ENCODE assay signal across 17 cellular contexts in genomic region chr20:38635721-38636285, GRCh38. TPM values are rescaled to one million over a fixed set of nuclear protein-coding genes. Genes with fewer than 3 reads are reported as not detected.
DNase-seq lines count a peak whose midpoint lies in the region; ATAC-seq, FAIRE-seq and TF ChIP-seq lines count a peak whose summit lies in the region.
"Had no signal": no experiment of that assay in that cellular context is flagged by ENCODE, and none has a peak within 500 bp of the region (broad histone marks: within the 10 kb centered on the region; RNA-seq: fewer than 3 reads in every experiment).

No MANE protein-coding gene starts in this region.

- H3K9me3 Mint-ChIP-seq in memory B cell = no peaks in the 10 kb centered on the region
- H3K9me3 Mint-ChIP-seq: activated naive CD4-positive, alpha-beta T cell treated with anti-CD3 and anti-CD28 coated beads, Interleukin-2, amount 50 U/mL, for 72 hours; nephron; T-helper 2 cell treated with Interferon-gamma antibody and Interleukin-4, amounts not matched to agents 5 μg/mL and 100 μg/mL, for 36 hours had no signal

- H3K27me3 Mint-ChIP-seq in memory B cell = peaks cover 3% of the 10 kb centered on the region

- no peak for DNase-seq in GM12891 (ENCODE audit: insufficient read length, low spot score)
- peak; percentile 59 for DNase-seq in MV-4-11 (lab: John Stamatoyannopoulos, UW)
- peak; percentile 39 for DNase-seq in amniotic epithelial cell (ENCODE audit: low read depth)
- no peak for DNase-seq in memory B cell (ENCODE audit: low spot score in 2 of 2)
- DNase-seq in HT-29 (ENCODE audit: low spot score) = no peak
- no peak for DNase-seq in stimulated activated naive CD4-positive, alpha-beta T cell (lab: John Stamatoyannopoulos, UW)
- DNase-seq: activated CD8-positive, alpha-beta memory T cell treated with anti-CD3 and anti-CD28 coated beads for 24 hours; NCI-H187 treated with DMSO at 0.1 percent for 48 hours; transverse colon had no signal

- H3K4me1 Mint-ChIP-seq in memory B cell = peaks cover 15% of the 10 kb centered on the region

- H3K27ac Mint-ChIP-seq in memory B cell = no peak overlapping the region
- H3K27ac Mint-ChIP-seq: activated naive CD4-positive, alpha-beta T cell treated with anti-CD3 and anti-CD28 coated beads, Interleukin-2, amount 50 U/mL, for 72 hours; nephron; T-helper 2 cell treated with Interferon-gamma antibody and Interleukin-4, amounts not matched to agents 5 μg/mL and 100 μg/mL, for 36 hours had no signal

- FAIRE-seq in GM12891 (lab: Jason Lieb, UNC) = peak; percentile 23
- FAIRE-seq: colon had no signal

- H3K36me3 Mint-ChIP-seq in memory B cell = no peaks in the 10 kb centered on the region
- H3K36me3 Mint-ChIP-seq: activated naive CD4-positive, alpha-beta T cell treated with anti-CD3 and anti-CD28 coated beads, Interleukin-2, amount 50 U/mL, for 72 hours had no signal

- no peak for TF ChIP-seq POLR2A in GM12891 (IDR thresholded peaks at IDR 0.05; ENCODE audit: low read depth, low read length)

- ATAC-seq in memory B cell (ENCODE audit: low read depth) = peak; percentile 46
- ATAC-seq in HG03159 (IDR thresholded peaks at IDR 0.05; ENCODE audit: unreplicated experiment) = no peak
- ATAC-seq in GM21515 (IDR thresholded peaks at IDR 0.05; ENCODE audit: unreplicated experiment) = no peak
- ATAC-seq: activated naive CD4-positive, alpha-beta T cell treated with anti-CD3 and anti-CD28 coated beads, Interleukin-2, amount 50 U/mL, for 72 hours had no signal

- H3K4me3 Mint-ChIP-seq in memory B cell = no peak overlapping the region
- H3K4me3 Mint-ChIP-seq: nephron; T-helper 2 cell treated with Interferon-gamma antibody and Interleukin-4, amounts not matched to agents 5 μg/mL and 100 μg/mL, for 36 hours had no signal

TF ChIP-seq in GM12891, 5 proteins besides CTCF, POLR2A, EP300 and RAD21:
- no peak for TF ChIP-seq SPI1 (IDR thresholded peaks at IDR 0.05; ENCODE audit: low read depth, low read length)
- TF ChIP-seq TAF1 (IDR thresholded peaks at IDR 0.05; ENCODE audit: low read depth, low read length) = no peak
- TF ChIP-seq POLR2AphosphoS5 (IDR thresholded peaks at IDR 0.05; ENCODE audit: low read depth, low read length) = no peak
- TF ChIP-seq POU2F2 (IDR thresholded peaks at IDR 0.05; ENCODE audit: low read depth, low read length) = no peak
- TF ChIP-seq PAX5 (IDR thresholded peaks at IDR 0.05; ENCODE audit: insufficient read depth, low read length, severe bottlenecking) = no peak

RNA-seq across cellular contexts. Expression of gene ARHGAP40, which starts 34.2 kb away (rescaled TPM):
- 0.15 TPM for polyA plus RNA-seq in GM12891 (2012; ENCODE audit: low read depth, missing spikeins)
- 0.05 TPM in 1 of 2 replicates, not detected in the other for total RNA-seq in HT-29 (2014; rRNA removed; shearing (Covaris generic))
- total RNA-seq: activated naive CD4-positive, alpha-beta T cell treated with anti-CD3 and anti-CD28 coated beads, Interleukin-2, amount 50 U/mL, for 72 hours; fibroblast of villous mesenchyme; transverse colon had no signal
- polyA plus RNA-seq: smooth muscle cell had no signal

RNA-seq across cellular contexts. Expression of gene ADIG, which starts 54.8 kb away (rescaled TPM):
- polyA plus RNA-seq in GM12891 (2012; ENCODE audit: low read depth, missing spikeins) = not detected
- not detected in 2 replicates for total RNA-seq in HT-29 (2014; rRNA removed; shearing (Covaris generic))
- total RNA-seq: activated naive CD4-positive, alpha-beta T cell treated with anti-CD3 and anti-CD28 coated beads, Interleukin-2, amount 50 U/mL, for 72 hours; fibroblast of villous mesenchyme; smooth muscle cell; transverse colon had no signal
- polyA plus RNA-seq: smooth muscle cell had no signal

Comparison
In these comparisons a context has a peak if more than half of its experiments do, and no peak if none do; other contexts are left out.
1. DNase-seq: peak in MV-4-11 (single experiment) and amniotic epithelial cell (single experiment); none in GM12891 (single experiment), memory B cell (0 of 2), HT-29 (single experiment) and stimulated activated naive CD4-positive, alpha-beta T cell (0 of 6).